ENCODE assay signal across 8 cellular contexts in genomic region chr2:47403829-47404228, GRCh38. TPM values are rescaled to one million over a fixed set of nuclear protein-coding genes. Genes with fewer than 3 reads are reported as not detected.
DNase-seq lines count a peak whose midpoint lies in the region; TF ChIP-seq lines count a peak whose summit lies in the region.

No MANE protein-coding gene starts in this region.

- H3K36me3 ChIP-seq in OCI-LY1 (ENCODE audit: insufficient read depth, low read length) (peaks cover 34% of the 10 kb centered on the region), endodermal cell (ENCODE audit: control insufficient read depth, insufficient read depth, low read length) (peaks cover 43% of the 10 kb centered on the region)

- H3K9me3 ChIP-seq in OCI-LY1 (ENCODE audit: low read length) (no peaks in the 10 kb centered on the region), endodermal cell (ENCODE audit: control insufficient read depth, low read length) (peaks cover 27% of the 10 kb centered on the region)

- H3K79me2 ChIP-seq in OCI-LY1 (ENCODE audit: insufficient read depth, low read length): peaks cover 56% of the 10 kb centered on the region

- H3K9me3 Mint-ChIP-seq in endodermal cell: peaks cover 26% of the 10 kb centered on the region
- H3K9me3 Mint-ChIP-seq in nephron: peaks cover 14% of the 10 kb centered on the region

- H3K27ac Mint-ChIP-seq in endodermal cell (peak overlapping the region; percentile 99), nephron (peak overlapping the region; percentile 76 to 96 (median 79))

- H3K36me3 Mint-ChIP-seq in endodermal cell (ENCODE audit: low read depth): peaks cover 40% of the 10 kb centered on the region
- H3K36me3 Mint-ChIP-seq in nephron (ENCODE audit: low read depth): peaks cover 40% of the 10 kb centered on the region

- H3K4me3 Mint-ChIP-seq in endodermal cell (peak overlapping the region; percentile 98), nephron (peak overlapping the region; percentile 96 to 97 (median 96))

- H2AFZ ChIP-seq in OCI-LY1 (ENCODE audit: low read length): no peak overlapping the region

- H3K4me1 Mint-ChIP-seq in endodermal cell (peaks cover 23% of the 10 kb centered on the region), nephron (peaks cover 21% of the 10 kb centered on the region)

- no peaks in the 10 kb centered on the region for H3K9me2 ChIP-seq in OCI-LY1 (ENCODE audit: low read depth, low read length)

- WGBS in endodermal cell (ENCODE audit: insufficient coverage in 1 of 2, insufficient read length in 1 of 2), 2 experiments: 5 to 12% methylated on average over 13 to 14 of the region's 14 CpGs

- no peaks in the 10 kb centered on the region for H4K20me1 ChIP-seq in OCI-LY1 (ENCODE audit: insufficient read depth, low read length)

- DNase-seq in DMS79 treated with DMSO at 0.1 percent for 48 hours (lab: John Stamatoyannopoulos, UW) (peak; percentile 38), DMS79 (lab: John Stamatoyannopoulos, UW) (no peak), endodermal cell (peak; percentile 61), MV-4-11 (lab: John Stamatoyannopoulos, UW) (no peak)
- DNase-seq in activated CD4-positive, CD25-positive, alpha-beta regulatory T cell (lab: John Stamatoyannopoulos, UW): no peak
- no peak for DNase-seq in activated CD4-positive, alpha-beta T cell treated with anti-CD3 and anti-CD28 coated beads for 4 hours

- H3K4me1 ChIP-seq in OCI-LY1 (ENCODE audit: insufficient read depth, low read length, severe bottlenecking) (peaks cover 22% of the 10 kb centered on the region), endodermal cell (ENCODE audit: control insufficient read depth, insufficient read depth, low read length) (peaks cover 3% of the 10 kb centered on the region)

- H3K27ac ChIP-seq in OCI-LY1 (ENCODE audit: low read depth, low read length, poor library complexity, severe bottlenecking) (peak overlapping the region; percentile 67), endodermal cell (ENCODE audit: low read depth, low read length) (no peak overlapping the region)

- H3K9ac ChIP-seq in OCI-LY1 (ENCODE audit: low read length): peak overlapping the region; percentile 93
- peak overlapping the region; percentile 90 for H3K9ac ChIP-seq in endodermal cell (ENCODE audit: extremely low read depth, low read length, poor library complexity, severe bottlenecking)

- no peak for TF ChIP-seq CTCF in OCI-LY1 (IDR thresholded peaks at IDR 0.05; ENCODE audit: low read length)
- TF ChIP-seq CTCF in endodermal cell (conservative IDR thresholded peaks at IDR 0.05): no peak
- no peak for TF ChIP-seq CTCF in nephron (IDR thresholded peaks at IDR 0.05; ENCODE audit: unreplicated experiment in 3 of 3)

- H3F3A ChIP-seq in OCI-LY1 (ENCODE audit: insufficient read depth, low read length): no peaks in the 10 kb centered on the region

- no peaks in the 10 kb centered on the region for H3K27me3 Mint-ChIP-seq in endodermal cell (ENCODE audit: insufficient read depth)
- no peaks in the 10 kb centered on the region for H3K27me3 Mint-ChIP-seq in nephron (ENCODE audit: low read depth)

- H3K27me3 ChIP-seq in OCI-LY1 (ENCODE audit: insufficient read depth, low read length) (no peaks in the 10 kb centered on the region), endodermal cell (ENCODE audit: control insufficient read depth, insufficient read depth, low read length, poor library complexity, severe bottlenecking) (no peaks in the 10 kb centered on the region)

- H3K4me2 ChIP-seq in OCI-LY1 (ENCODE audit: low read length): peak overlapping the region; percentile 90

- H3K4me3 ChIP-seq in OCI-LY1 (ENCODE audit: low read depth, low read length, poor library complexity, severe bottlenecking) (peak overlapping the region; percentile 90), endodermal cell (ENCODE audit: low read length) (peak overlapping the region; percentile 96)

RNA-seq across cellular contexts. Expression of gene MSH2, which starts 0.9 kb away (rescaled TPM):
- 100 to 1,000 TPM; 126 to 135 TPM for total RNA-seq in endodermal cell
- polyA plus RNA-seq in endodermal cell (2013, experiment 1 of 2): 76.6 TPM
- 75.8 TPM for polyA plus RNA-seq in endodermal cell (2013, experiment 2 of 2)

RNA-seq across cellular contexts. Expression of gene EPCAM, which starts 34.7 kb away (rescaled TPM):
- total RNA-seq in endodermal cell: 100 to 1,000 TPM; 523 to 543 TPM
- polyA plus RNA-seq in endodermal cell (2013, experiment 1 of 2): 76.7 TPM
- 65.5 TPM for polyA plus RNA-seq in endodermal cell (2013, experiment 2 of 2)

Comparison
In these comparisons a context has a peak if more than half of its experiments do, and no peak if none do; other contexts are left out.
1. DNase-seq: peak in DMS79 treated with DMSO at 0.1 percent for 48 hours (single experiment) and endodermal cell (single experiment); none in DMS79 (single experiment), MV-4-11 (single experiment), activated CD4-positive, CD25-positive, alpha-beta regulatory T cell (0 of 4) and activated CD4-positive, alpha-beta T cell treated with anti-CD3 and anti-CD28 coated beads for 4 hours (0 of 2).